Comparison of ENCODE assay signal across 1 cellular context in genomic region chr9:95317119-95317892, GRCh38.
TF ChIP-seq lines count a peak whose summit lies in the region.

FANCC (minus strand) TSS chr9:95317709; CDS start chr9:95249291, 68,418 bp downstream.

TF ChIP-seq in H1, 55 proteins besides CTCF, POLR2A, EP300 and RAD21 (continued from another document):
- TF ChIP-seq CHD7 (IDR thresholded peaks at IDR 0.05; ENCODE audit: insufficient replicate concordance, low read length) (no peak), KDM5A (IDR thresholded peaks at IDR 0.05; ENCODE audit: low read length) (no peak), SUZ12 (IDR thresholded peaks at IDR 0.05; ENCODE audit: low read length) (no peak), PHF8 (conservative IDR thresholded peaks at IDR 0.05; ENCODE audit: low read depth, low read length) (peak; percentile 98), ATF2 (IDR thresholded peaks at IDR 0.05; ENCODE audit: low read length) (no peak), GTF2F1 (IDR thresholded peaks at IDR 0.05; ENCODE audit: borderline replicate concordance, low read depth, low read length) (0 out of 2 replicates have a peak, but pooled peaks have one; percentile 11), HDAC6 (IDR thresholded peaks at IDR 0.05; ENCODE audit: low read depth, low read length) (no peak), KDM1A (IDR thresholded peaks at IDR 0.05; ENCODE audit: borderline replicate concordance, low read length) (no peak), RBBP5 (IDR thresholded peaks at IDR 0.05; ENCODE audit: borderline replicate concordance, low read depth, low read length) (0 out of 2 replicates have a peak, but pooled peaks have one; percentile 21), RNF2 (IDR thresholded peaks at IDR 0.05; ENCODE audit: borderline replicate concordance, low read depth, low read length, missing control alignments, poor library complexity, severe bottlenecking) (no peak), SRF (IDR thresholded peaks at IDR 0.05; ENCODE audit: low read depth, low read length) (no peak), SAP30 (IDR thresholded peaks at IDR 0.05; ENCODE audit: insufficient read depth, insufficient replicate concordance, low read length) (no peak), POLR2AphosphoS5 (IDR thresholded peaks at IDR 0.05; ENCODE audit: low read depth, low read length) (peak; percentile 92), TCF12 (IDR thresholded peaks at IDR 0.05; ENCODE audit: low read depth, low read length) (no peak), FOSL1 (IDR thresholded peaks at IDR 0.05; ENCODE audit: insufficient read depth, low read depth, low read length) (no peak), JUN (IDR thresholded peaks at IDR 0.05; ENCODE audit: low read depth, low read length) (no peak), NANOG (IDR thresholded peaks at IDR 0.05; ENCODE audit: insufficient read depth, low read depth, low read length, poor library complexity, severe bottlenecking) (no peak), CHD1 (IDR thresholded peaks at IDR 0.05; ENCODE audit: low read depth, low read length) (no peak), BACH1 (IDR thresholded peaks at IDR 0.05; ENCODE audit: low read length) (0 out of 2 replicates have a peak, but pooled peaks have one; percentile 54), SIX5 (IDR thresholded peaks at IDR 0.05; ENCODE audit: low read depth, low read length) (no peak), CEBPB (IDR thresholded peaks at IDR 0.05; ENCODE audit: low read depth, low read length) (no peak), TAF1 (IDR thresholded peaks at IDR 0.05; ENCODE audit: low read depth, low read length) (peak; percentile 87), KDM4A (IDR thresholded peaks at IDR 0.05; ENCODE audit: low read depth, low read length, severe bottlenecking) (no peak), CBX8 (IDR thresholded peaks at IDR 0.05; ENCODE audit: borderline replicate concordance, low read depth, low read length) (no peak), JUND (IDR thresholded peaks at IDR 0.05; ENCODE audit: low read length) (0 out of 2 replicates have a peak, but pooled peaks have one; percentile 13), EZH2 (IDR thresholded peaks at IDR 0.05; ENCODE audit: low read depth, low read length, severe bottlenecking) (no peak), RXRA (IDR thresholded peaks at IDR 0.05; ENCODE audit: insufficient read depth, low read depth, low read length) (no peak), TEAD4 (IDR thresholded peaks at IDR 0.05; ENCODE audit: low read depth, low read length) (peak; percentile 27; the same call in 1 of the 2 replicates), EGR1 (IDR thresholded peaks at IDR 0.05; ENCODE audit: borderline replicate concordance, low read depth, low read length) (peak; percentile 93; the same call in 1 of the 2 replicates), CTBP2 (IDR thresholded peaks at IDR 0.05; ENCODE audit: borderline replicate concordance, insufficient read depth, insufficient read length, low read length) (no peak), CBX5 (IDR thresholded peaks at IDR 0.05; ENCODE audit: low read depth, low read length) (no peak), MAFK (IDR thresholded peaks at IDR 0.05; ENCODE audit: low read depth, low read length) (no peak; the same call in 1 of the 2 replicates), SIRT6 (IDR thresholded peaks at IDR 0.05; ENCODE audit: low read length) (no peak), SP2 (IDR thresholded peaks at IDR 0.05; ENCODE audit: low read length) (no peak), ATF3 (IDR thresholded peaks at IDR 0.05; ENCODE audit: insufficient read depth, low read depth, low read length) (no peak), BRCA1 (IDR thresholded peaks at IDR 0.05; ENCODE audit: low read depth, low read length) (peak; percentile 79; the same call in 1 of the 2 replicates), USF2 (IDR thresholded peaks at IDR 0.05; ENCODE audit: low read length) (no peak), GABPA (IDR thresholded peaks at IDR 0.05; ENCODE audit: borderline replicate concordance, insufficient read depth, low read length) (no peak), SIN3A (conservative IDR thresholded peaks at IDR 0.05 in 1 of 2, IDR thresholded peaks at IDR 0.05 in 1 of 2; ENCODE audit: low read depth in 1 of 2, low read length in 2 of 2) (0 out of 4 replicates have a peak, but pooled peaks of 1 of the 2 experiments have one; percentile 3), SP4 (IDR thresholded peaks at IDR 0.05; ENCODE audit: low read length) (no peak), NRF1 (IDR thresholded peaks at IDR 0.05; ENCODE audit: low read depth, low read length) (no peak), ASH2L (IDR thresholded peaks at IDR 0.05; ENCODE audit: low read length) (peak; percentile 91), SP1 (IDR thresholded peaks at IDR 0.05; ENCODE audit: low read depth, low read length) (no peak), TBP (IDR thresholded peaks at IDR 0.05; ENCODE audit: low read depth, low read length) (peak; percentile 73; the same call in 1 of the 2 replicates), MAX (IDR thresholded peaks at IDR 0.05) (peak; percentile 78), BCL11A (IDR thresholded peaks at IDR 0.05; ENCODE audit: low read depth in 2 of 2, low read length in 2 of 2) (no peak), E2F6 (IDR thresholded peaks at IDR 0.05) (peak; percentile 93), ZNF274 (IDR thresholded peaks at IDR 0.05; ENCODE audit: borderline replicate concordance, extremely low read depth, low read length) (no peak), CHD2 (IDR thresholded peaks at IDR 0.05; ENCODE audit: low read length) (peak; percentile 95)
